Comparison of ENCODE assay signal across 8 cellular contexts in genomic region chr12:56189336-56189917, GRCh38. TPM values are rescaled to one million over a fixed set of nuclear protein-coding genes. Genes with fewer than 3 reads are reported as not detected.
DNase-seq lines count a peak whose midpoint lies in the region; ATAC-seq and TF ChIP-seq lines count a peak whose summit lies in the region.

TSS of gene SMARCC2 (minus strand) at chr12:56189483. CDS start at chr12:56189461, 22 bp downstream.

- TF ChIP-seq EP300 in Ishikawa (IDR thresholded peaks at IDR 0.05; ENCODE audit: borderline replicate concordance): peak; percentile 20; the same call in 1 of the 2 replicates

- H3K27ac ChIP-seq in esophagus squamous epithelium: peak within 1 kb of the TSS; percentile 93 to 99 (median 95)

- intact Hi-C loops in Calu3 (cut with micrococcal nuclease; ENCODE audit: unreplicated experiment): loop anchor here (2.0 to 10.0 kb wide), 2 partner anchors 71 to 145 kb away; partner anchors contain the start of genes RPS26 and ZC3H10
- intact Hi-C loops in esophagus squamous epithelium (cut with DNase I): loop anchor here (5.0 kb wide), 1 partner anchor 62 kb away; the partner anchor contains the start of gene ESYT1

- ATAC-seq in GM21447 (IDR thresholded peaks at IDR 0.05; ENCODE audit: unreplicated experiment): peak; percentile 46

- 0 to 1% methylated on average over 13 to 25 of the region's 71 CpGs for WGBS in esophagus squamous epithelium, 2 donors

- H3K27ac Mint-ChIP-seq in Calu3 (ENCODE audit: unreplicated experiment): peak within 1 kb of the TSS; percentile 98

- H3K36me3 Mint-ChIP-seq in Calu3 (ENCODE audit: insufficient read depth, unreplicated experiment): peaks cover 53% of the 10 kb centered on the region

- TF ChIP-seq CTCF in Calu3 (IDR thresholded peaks at IDR 0.05; ENCODE audit: unreplicated experiment) (peak; percentile 94), esophagus squamous epithelium (IDR thresholded peaks at IDR 0.05) (peak; percentile 58 to 95 (median 84))

- DNase-seq in Calu3: peak; percentile 96
- peak; percentile 87 to 89 for DNase-seq in activated T-cell treated with anti-CD3 and anti-CD28 coated beads, Interleukin-2, amount 50 U/mL, for 48 hours
- peak; percentile 26 for DNase-seq in esophagus squamous epithelium (lab: John Stamatoyannopoulos, UW)
- peak; percentile 90 for DNase-seq in myocyte (ENCODE audit: low read depth)
- DNase-seq in stimulated activated CD8-positive, alpha-beta memory T cell treated with anti-CD3 and anti-CD28 coated beads, Interleukin-7, amount 100 ng/mL, for 4 hours (ENCODE audit: low read depth in 2 of 2): peak; percentile 53 to 81

- peaks cover 6 to 29% (median 9%) of the 10 kb centered on the region in 3 donors for H3K36me3 ChIP-seq in esophagus squamous epithelium

- H3K9me3 ChIP-seq in esophagus squamous epithelium: no peaks in the 10 kb centered on the region

- peak; percentile 47 for TF ChIP-seq RAD21 in Ishikawa (IDR thresholded peaks at IDR 0.05; ENCODE audit: low read depth)

- BruUV-seq in Calu3 (replicated peaks; lab: Mats Ljungman, UMichigan): no TSS peak

- peaks cover 41% of the 10 kb centered on the region for H3K4me1 Mint-ChIP-seq in Calu3 (ENCODE audit: low read depth, unreplicated experiment)

- H3K27me3 ChIP-seq in esophagus squamous epithelium: no peaks in the 10 kb centered on the region

- no peaks in the 10 kb centered on the region for H3K9me3 Mint-ChIP-seq in Calu3 (ENCODE audit: low read depth, unreplicated experiment)

- TF ChIP-seq POLR2A in esophagus squamous epithelium (IDR thresholded peaks at IDR 0.05): peak in 1 of 4 donors; percentile 13

- H3K27me3 Mint-ChIP-seq in Calu3 (ENCODE audit: unreplicated experiment): no peaks in the 10 kb centered on the region

- H3K4me1 ChIP-seq in esophagus squamous epithelium: peaks cover 18 to 38% (median 25%) of the 10 kb centered on the region in 3 donors

- CTCF ChIA-PET in Calu3 (lab: Charles Lee): interaction anchor here (0.6 to 3.8 kb wide), 19 partner anchors 13 to 1862 kb away, joined by 3 to 53 read pairs (median 7); partner anchors contain the start of genes COQ10A, ESYT1, MYL6 and PA2G4

- H3K4me3 Mint-ChIP-seq in Calu3 (ENCODE audit: low read depth, unreplicated experiment): peak within 1 kb of the TSS; percentile 89

- H3K4me3 ChIP-seq in esophagus squamous epithelium: peak within 1 kb of the TSS; percentile 78 to 97 (median 90)

TF ChIP-seq in Ishikawa, 13 proteins besides CTCF, POLR2A, EP300 and RAD21 (continues in another document):
- 0 out of 2 replicates have a peak, but pooled peaks have one; percentile 35 for TF ChIP-seq EGR1 (IDR thresholded peaks at IDR 0.05)
- TF ChIP-seq FOXM1 (IDR thresholded peaks at IDR 0.05; ENCODE audit: borderline replicate concordance, low read depth): no peak
- no peak for TF ChIP-seq NFIC (IDR thresholded peaks at IDR 0.05)
- TF ChIP-seq USF1 (IDR thresholded peaks at IDR 0.05): no peak
- TF ChIP-seq CREB1 (IDR thresholded peaks at IDR 0.05; ENCODE audit: low read depth): no peak
- TF ChIP-seq, protein P1, sequence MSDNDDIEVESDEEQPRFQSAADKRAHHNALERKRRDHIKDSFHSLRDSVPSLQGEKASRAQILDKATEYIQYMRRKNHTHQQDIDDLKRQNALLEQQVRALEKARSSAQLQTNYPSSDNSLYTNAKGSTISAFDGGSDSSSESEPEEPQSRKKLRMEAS (IDR thresholded peaks at IDR 0.05): no peak; the same call in none of the 2 replicates
- TF ChIP-seq, protein P2, sequence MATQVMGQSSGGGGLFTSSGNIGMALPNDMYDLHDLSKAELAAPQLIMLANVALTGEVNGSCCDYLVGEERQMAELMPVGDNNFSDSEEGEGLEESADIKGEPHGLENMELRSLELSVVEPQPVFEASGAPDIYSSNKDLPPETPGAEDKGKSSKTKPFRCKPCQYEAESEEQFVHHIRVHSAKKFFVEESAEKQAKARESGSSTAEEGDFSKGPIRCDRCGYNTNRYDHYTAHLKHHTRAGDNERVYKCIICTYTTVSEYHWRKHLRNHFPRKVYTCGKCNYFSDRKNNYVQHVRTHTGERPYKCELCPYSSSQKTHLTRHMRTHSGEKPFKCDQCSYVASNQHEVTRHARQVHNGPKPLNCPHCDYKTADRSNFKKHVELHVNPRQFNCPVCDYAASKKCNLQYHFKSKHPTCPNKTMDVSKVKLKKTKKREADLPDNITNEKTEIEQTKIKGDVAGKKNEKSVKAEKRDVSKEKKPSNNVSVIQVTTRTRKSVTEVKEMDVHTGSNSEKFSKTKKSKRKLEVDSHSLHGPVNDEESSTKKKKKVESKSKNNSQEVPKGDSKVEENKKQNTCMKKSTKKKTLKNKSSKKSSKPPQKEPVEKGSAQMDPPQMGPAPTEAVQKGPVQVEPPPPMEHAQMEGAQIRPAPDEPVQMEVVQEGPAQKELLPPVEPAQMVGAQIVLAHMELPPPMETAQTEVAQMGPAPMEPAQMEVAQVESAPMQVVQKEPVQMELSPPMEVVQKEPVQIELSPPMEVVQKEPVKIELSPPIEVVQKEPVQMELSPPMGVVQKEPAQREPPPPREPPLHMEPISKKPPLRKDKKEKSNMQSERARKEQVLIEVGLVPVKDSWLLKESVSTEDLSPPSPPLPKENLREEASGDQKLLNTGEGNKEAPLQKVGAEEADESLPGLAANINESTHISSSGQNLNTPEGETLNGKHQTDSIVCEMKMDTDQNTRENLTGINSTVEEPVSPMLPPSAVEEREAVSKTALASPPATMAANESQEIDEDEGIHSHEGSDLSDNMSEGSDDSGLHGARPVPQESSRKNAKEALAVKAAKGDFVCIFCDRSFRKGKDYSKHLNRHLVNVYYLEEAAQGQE (IDR thresholded peaks at IDR 0.05; ENCODE audit: low read depth): no peak
- 0 out of 2 replicates have a peak, but pooled peaks have one; percentile 1 for TF ChIP-seq ZBTB7A (IDR thresholded peaks at IDR 0.05; ENCODE audit: low read depth)
- no peak for TF ChIP-seq TEAD4 (IDR thresholded peaks at IDR 0.05)
- no peak for TF ChIP-seq TCF12 (IDR thresholded peaks at IDR 0.05; ENCODE audit: low read depth)
- no peak for TF ChIP-seq CEBPB (IDR thresholded peaks at IDR 0.05)

TF ChIP-seq in PFSK-1, 5 proteins besides CTCF, POLR2A, EP300 and RAD21:
- TF ChIP-seq TAF1 (IDR thresholded peaks at IDR 0.05; ENCODE audit: borderline replicate concordance, insufficient read depth, low read length): peak; percentile 66; the same call in 1 of the 2 replicates
- TF ChIP-seq, protein P2 (IDR thresholded peaks at IDR 0.05; ENCODE audit: insufficient read depth in 1 of 2, low read depth in 2 of 2, low read length in 2 of 2): peak in 1 of 2 experiments; percentile 72; a peak in 2 of 4 replicates
- TF ChIP-seq POLR2AphosphoS5 (IDR thresholded peaks at IDR 0.05; ENCODE audit: low read depth, low read length): peak; percentile 49
- no peak for TF ChIP-seq SIN3A (IDR thresholded peaks at IDR 0.05; ENCODE audit: borderline replicate concordance, insufficient read depth, low read length)
- TF ChIP-seq FOXP2 (optimal IDR thresholded peaks at IDR 0.05; ENCODE audit: borderline replicate concordance, extremely low read depth, extremely low read length, insufficient read depth): peak; percentile 70

RNA-seq across cellular contexts. Expression of gene SMARCC2, which starts in this region (rescaled TPM):
- total RNA-seq in Calu3 (2022): 143 and 150 TPM in 2 replicates
- polyA plus RNA-seq in PFSK-1 (2012; ENCODE audit: insufficient read length, low read depth): 46.5 TPM
- total RNA-seq in esophagus squamous epithelium: 10 to 100 TPM; 31.7 to 64.9 (median 46.1) TPM
- total RNA-seq in myocyte: 75.8 and 80.0 TPM in 2 replicates
- polyA plus RNA-seq in myocyte (2012): 57.0 TPM

Comparison
In these comparisons a context has a peak if more than half of its experiments do, and no peak if none do; other contexts are left out.
1. Peak in every context shown above with its lines: DNase-seq, ATAC-seq, H3K4me3 ChIP-seq and H3K27ac ChIP-seq.
2. DNase-seq: peak in every context shown above with its lines; median percentile 96 in Calu3; 90 in myocyte; 88 in activated T-cell treated with anti-CD3 and anti-CD28 coated beads, Interleukin-2, amount 50 U/mL, for 48 hours; 67 in stimulated activated CD8-positive, alpha-beta memory T cell treated with anti-CD3 and anti-CD28 coated beads, Interleukin-7, amount 100 ng/mL, for 4 hours; 26 in esophagus squamous epithelium.